Comparison of ENCODE assay signal across 1 cellular context in the genomic region with DNA sequence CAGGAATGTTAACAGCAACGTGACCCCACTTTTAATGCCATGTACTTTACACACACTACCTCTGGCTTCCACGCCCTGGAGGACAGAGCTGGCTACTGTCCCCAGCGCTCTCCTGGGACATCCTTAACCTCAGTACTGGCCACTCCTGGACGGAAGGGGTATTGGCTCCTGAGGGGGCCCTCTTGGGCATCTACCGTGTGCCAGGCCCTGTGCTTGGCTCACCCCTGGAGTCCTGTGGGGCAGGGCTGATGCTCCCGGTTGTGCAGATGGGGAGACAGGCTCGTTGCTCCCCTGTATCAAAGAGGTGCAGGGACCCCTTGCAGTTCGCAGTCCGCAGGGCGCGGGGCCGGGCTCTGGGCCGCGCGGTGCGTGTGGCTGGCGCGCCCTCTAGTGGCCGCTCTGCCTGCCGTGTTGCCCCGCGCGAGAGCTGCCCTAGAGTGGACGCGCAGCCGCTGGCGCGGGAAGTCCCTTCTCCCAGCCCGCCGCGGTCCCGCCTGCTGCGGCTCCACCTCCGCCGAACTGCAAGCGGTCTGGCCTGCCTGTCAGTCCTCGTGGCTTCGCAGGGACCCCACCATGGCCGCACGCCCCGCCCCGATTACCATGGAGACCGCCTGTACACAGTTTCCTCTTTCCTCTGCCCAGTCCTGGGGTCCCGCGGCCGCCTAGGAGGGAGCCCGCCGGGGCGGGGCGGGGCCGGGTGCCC.
A peak's percentile ranks its signal among the peaks of the same experiment; 100 is the strongest.
TF ChIP-seq lines count a peak whose summit lies in the region.

A gene with protein sequence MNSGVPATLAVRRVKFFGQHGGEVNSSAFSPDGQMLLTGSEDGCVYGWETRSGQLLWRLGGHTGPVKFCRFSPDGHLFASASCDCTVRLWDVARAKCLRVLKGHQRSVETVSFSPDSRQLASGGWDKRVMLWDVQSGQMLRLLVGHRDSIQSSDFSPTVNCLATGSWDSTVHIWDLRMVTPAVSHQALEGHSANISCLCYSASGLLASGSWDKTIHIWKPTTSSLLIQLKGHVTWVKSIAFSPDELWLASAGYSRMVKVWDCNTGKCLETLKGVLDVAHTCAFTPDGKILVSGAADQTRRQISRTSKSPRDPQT (plus strand): TSS at position 632 of the 703 bp plus-strand sequence. CDS start 72 bp downstream, outside the sequence.

TF ChIP-seq in IMR-90, 13 proteins besides CTCF, POLR2A, EP300 and RAD21:
- TF ChIP-seq SMC3 (IDR thresholded peaks at IDR 0.05; ENCODE audit: low read depth, low read length) (peak; percentile 87), RFX5 (IDR thresholded peaks at IDR 0.05; ENCODE audit: low read depth, low read length) (peak; percentile 27; the same call in 1 of the 2 replicates), MAZ (IDR thresholded peaks at IDR 0.05; ENCODE audit: borderline replicate concordance, low read depth, low read length) (peak; percentile 67; the same call in 1 of the 2 replicates), MAFK (IDR thresholded peaks at IDR 0.05; ENCODE audit: low read depth, low read length) (no peak), MXI1 (IDR thresholded peaks at IDR 0.05; ENCODE audit: borderline replicate concordance, low read depth, low read length) (peak; percentile 72; the same call in 1 of the 2 replicates)
